19 cellular contexts compared by ENCODE assay signal in the genomic region with DNA sequence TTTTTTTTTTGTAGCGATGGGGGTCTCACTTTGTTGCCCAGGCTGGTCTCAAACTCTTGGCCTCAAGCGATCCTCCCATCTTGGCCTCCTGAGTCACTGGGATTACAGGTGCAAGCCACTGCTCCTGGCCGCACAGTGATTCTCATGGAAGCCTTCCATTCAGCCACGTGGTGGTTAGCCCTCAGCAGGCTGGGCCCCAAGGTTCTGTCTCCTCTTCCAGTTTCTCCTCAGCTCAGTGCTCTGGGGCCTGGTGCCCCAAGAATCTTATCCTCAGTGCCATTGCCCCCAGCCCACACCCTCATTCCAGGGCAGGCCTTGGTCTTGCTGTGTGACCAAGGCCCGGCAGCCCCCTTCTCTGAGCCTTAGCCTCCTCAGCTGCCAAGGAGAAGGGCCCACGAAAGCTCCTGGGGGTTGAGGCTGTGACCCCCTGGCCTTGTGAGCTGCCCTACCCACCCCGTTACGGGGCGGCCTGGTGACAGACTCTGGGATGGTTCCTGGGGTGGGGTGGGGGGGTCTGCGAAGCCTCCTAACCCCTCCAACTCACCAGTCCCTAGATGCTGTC. TPM values are rescaled to one million over a fixed set of nuclear protein-coding genes. Genes with fewer than 3 reads are reported as not detected.
A peak's percentile ranks its signal among the peaks of the same experiment; 100 is the strongest.
DNase-seq lines count a peak whose midpoint lies in the region; ATAC-seq, FAIRE-seq and TF ChIP-seq lines count a peak whose summit lies in the region.
"Had no signal": no experiment of that assay in that cellular context is flagged by ENCODE, and none has a peak within 500 bp of the region (broad histone marks: within the 10 kb centered on the region; RNA-seq: fewer than 3 reads in every experiment).

No MANE protein-coding gene starts in this region.

- ATAC-seq in Right ventricle myocardium inferior: no peak
- ATAC-seq in left cardiac atrium: no peak
- no peak for ATAC-seq in T-helper 17 cell
- no peak for ATAC-seq in HepG2
- no peak for ATAC-seq in HG02885 (IDR thresholded peaks at IDR 0.05; ENCODE audit: poor library complexity, unreplicated experiment)
- ATAC-seq: A549, HCT116, PC-3 had no signal

- no peak overlapping the region for H3K4me3 Mint-ChIP-seq in T-helper 17 cell

- peak overlapping the region; percentile 27 for H3K27ac Mint-ChIP-seq in T-helper 17 cell

- no peaks in the 10 kb centered on the region for H3K36me3 Mint-ChIP-seq in T-helper 17 cell (ENCODE audit: low read depth)

- H3K27me3 ChIP-seq in HepG2 (ENCODE audit: control insufficient read depth in 1 of 2, insufficient read depth in 2 of 2, low read length in 2 of 2): no peaks in the 10 kb centered on the region
- H3K27me3 ChIP-seq in suprapubic skin: no peaks in the 10 kb centered on the region

- CTCF ChIA-PET in HepG2 (lab: Yijun Ruan, JAX; ENCODE audit: low intra/inter-chr PET ratio, low total read pairs): no interaction called here

- TF ChIP-seq EP300 in HepG2 (IDR thresholded peaks at IDR 0.05; ENCODE audit: low read depth in 2 of 2, low read length in 2 of 2) (no peak), HepG2 (CRISPR knock-in tag; IDR thresholded peaks at IDR 0.05; ENCODE audit: borderline replicate concordance) (no peak), suprapubic skin (IDR thresholded peaks at IDR 0.05) (no peak)

- peaks cover 9% of the 10 kb centered on the region for H3K4me1 Mint-ChIP-seq in T-helper 17 cell

- peaks cover 77% of the 10 kb centered on the region for H4K20me1 ChIP-seq in HepG2 (ENCODE audit: insufficient read depth, low read length)

- TF ChIP-seq CTCF in HepG2 (CRISPR knock-in tag; IDR thresholded peaks at IDR 0.05): no peak
- TF ChIP-seq CTCF in suprapubic skin (IDR thresholded peaks at IDR 0.05): no peak

- H3K36me3 ChIP-seq in HepG2 (replicated peaks in 1 of 2; ENCODE audit: control insufficient read depth in 1 of 2, insufficient read depth in 2 of 2, low read length in 2 of 2) (peaks cover 31 to 71% of the 10 kb centered on the region in 2 experiments), suprapubic skin (peaks cover 6% of the 10 kb centered on the region)

- TF ChIP-seq POLR2A in HepG2 (IDR thresholded peaks at IDR 0.05; ENCODE audit: insufficient read depth in 1 of 2, low read depth in 2 of 2, low read length in 2 of 2) (no peak), suprapubic skin (IDR thresholded peaks at IDR 0.05) (no peak)

- in situ Hi-C loops in HepG2 (cut with HindIII; ENCODE audit: extremely low pct_ligation_motif_present, low pct_unique_long_range_greater_than_20kb): no loop called here

- no peak overlapping the region for H3K27ac ChIP-seq in HepG2 (ENCODE audit: extremely low read length, insufficient read depth, low read length)
- H3K27ac ChIP-seq in suprapubic skin: no peak overlapping the region
- H3K27ac ChIP-seq: C4-2B, KMS-11 had no signal

- no peak overlapping the region for H3K9ac ChIP-seq in HepG2 (ENCODE audit: insufficient read depth, low read depth, low read length)
- H3K9ac ChIP-seq: KMS-11 had no signal

- H3K9me3 ChIP-seq in T-helper 17 cell (ENCODE audit: control insufficient read depth, low read length, poor library complexity, severe bottlenecking): no peaks in the 10 kb centered on the region
- no peaks in the 10 kb centered on the region for H3K9me3 ChIP-seq in HepG2 (ENCODE audit: low read length)
- H3K9me3 ChIP-seq in suprapubic skin: no peaks in the 10 kb centered on the region
- H3K9me3 ChIP-seq: A549 had no signal

- TF ChIP-seq RAD21 in HepG2 (CRISPR knock-in tag; IDR thresholded peaks at IDR 0.05): no peak

- peak; percentile 15 for DNase-seq in Right ventricle myocardium inferior (ENCODE audit: missing footprints)
- DNase-seq in left cardiac atrium: no peak
- DNase-seq in T-helper 17 cell: no peak
- DNase-seq in HepG2 (ENCODE audit: low spot score): no peak
- peak; percentile 54 to 60 for DNase-seq in suprapubic skin (ENCODE audit: low spot score in 2 of 2)
- DNase-seq in NCI-H1092 treated with DMSO at 0.1 percent for 48 hours (lab: John Stamatoyannopoulos, UW): no peak
- DNase-seq in activated CD4-positive, alpha-beta T cell treated with anti-CD3 and anti-CD28 coated beads for 1 hour: no peak
- DNase-seq: COR-L47, EL, NCI-H1048, NCI-H146, NCI-H2081, NCI-H82, PC-3 had no signal

- no peak overlapping the region for H2AFZ ChIP-seq in HepG2 (ENCODE audit: low read length)

- FAIRE-seq in HepG2 (lab: Jason Lieb, UNC): no peak
- FAIRE-seq: A549 had no signal

- POLR2A ChIA-PET in HepG2 (lab: Yijun Ruan, JAX): no interaction called here

- peaks cover 58% of the 10 kb centered on the region for H3K79me2 ChIP-seq in HepG2 (ENCODE audit: insufficient read depth, low read length)

- H3K4me3 ChIP-seq in HepG2 (replicated peaks in 1 of 3; ENCODE audit: insufficient read depth in 1 of 3, low read depth in 2 of 3, low read length in 3 of 3) (no peak overlapping the region), suprapubic skin (no peak overlapping the region)
- H3K4me3 ChIP-seq: A549 had no signal

- WGBS in HepG2 (ENCODE audit: low lambda C conversion rate): 92% methylated on average over 7 of the region's 10 CpGs
- WGBS in suprapubic skin: 82% methylated on average over 10 of the region's 10 CpGs

- no peaks in the 10 kb centered on the region for H3K27me3 Mint-ChIP-seq in T-helper 17 cell

- no peak overlapping the region for H3K4me2 ChIP-seq in HepG2 (ENCODE audit: low read depth, low read length)
- H3K4me2 ChIP-seq: A549, KMS-11 had no signal

- no TSS peak for BruUV-seq in HepG2 (replicated peaks; lab: Mats Ljungman, UMichigan)

- H3K4me1 ChIP-seq in HepG2 (ENCODE audit: insufficient read depth, low read length) (no peaks in the 10 kb centered on the region), suprapubic skin (peaks cover 25% of the 10 kb centered on the region)

- intact Hi-C loops in Right ventricle myocardium inferior (cut with DNase I) (no loop called here), left cardiac atrium (cut with DNase I) (no loop called here), HepG2 (cut with micrococcal nuclease; ENCODE audit: unreplicated experiment) (loop anchor here (2.0 kb wide), 1 partner anchor 16 kb away; no protein-coding TSS in a partner anchor)

TF ChIP-seq in HepG2, 621 proteins besides CTCF, POLR2A, EP300 and RAD21 (continues in another document):
- TF ChIP-seq ZNF331 (CRISPR knock-in tag; IDR thresholded peaks at IDR 0.05) (no peak), YY1 (IDR thresholded peaks at IDR 0.05; ENCODE audit: insufficient read depth, insufficient replicate concordance, low read depth, low read length) (no peak), NPAS2 (CRISPR knock-in tag; IDR thresholded peaks at IDR 0.05; ENCODE audit: borderline replicate concordance) (no peak)
- TF ChIP-seq, protein P1, sequence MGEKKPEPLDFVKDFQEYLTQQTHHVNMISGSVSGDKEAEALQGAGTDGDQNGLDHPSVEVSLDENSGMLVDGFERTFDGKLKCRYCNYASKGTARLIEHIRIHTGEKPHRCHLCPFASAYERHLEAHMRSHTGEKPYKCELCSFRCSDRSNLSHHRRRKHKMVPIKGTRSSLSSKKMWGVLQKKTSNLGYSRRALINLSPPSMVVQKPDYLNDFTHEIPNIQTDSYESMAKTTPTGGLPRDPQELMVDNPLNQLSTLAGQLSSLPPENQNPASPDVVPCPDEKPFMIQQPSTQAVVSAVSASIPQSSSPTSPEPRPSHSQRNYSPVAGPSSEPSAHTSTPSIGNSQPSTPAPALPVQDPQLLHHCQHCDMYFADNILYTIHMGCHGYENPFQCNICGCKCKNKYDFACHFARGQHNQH (CRISPR knock-in tag; IDR thresholded peaks at IDR 0.05): no peak

RNA-seq across cellular contexts. Expression of a gene that starts 16.4 kb away (rescaled TPM):
- 6.0 TPM for total RNA-seq in Right ventricle myocardium inferior
- total RNA-seq in left cardiac atrium: 10 to 100 TPM in 1 of 2 donors, 1 to 10 TPM in 1; 9.2 to 10.2 TPM
- total RNA-seq in T-helper 17 cell: 10 to 100 TPM in 1 of 2 donors, 1 to 10 TPM in 1; 6.2 to 22.8 TPM
- 54.7 and 59.7 TPM in 2 replicates for total RNA-seq in HepG2 (2016; rRNA removed; fragmentation: Illumina TruSeq; extraction: Trizol)
- 18.4 and 21.0 TPM in 2 replicates for total RNA-seq in HepG2 (2016; cell fraction: cytosol; rRNA removed; fragmentation: Illumina TruSeq; extraction: Trizol; ENCODE audit: low read depth)
- total RNA-seq in HepG2 (2016; cell fraction: insoluble cytoplasmic fraction; rRNA removed; fragmentation: Illumina TruSeq; extraction: Trizol): 48.2 and 56.8 TPM in 2 replicates
- 25.3 and 30.3 TPM in 2 replicates for total RNA-seq in HepG2 (2016; cell fraction: membrane; rRNA removed; fragmentation: Illumina TruSeq; extraction: Trizol)
- 60.1 and 65.6 TPM in 2 replicates for total RNA-seq in HepG2 (2016; cell fraction: nucleus; rRNA removed; fragmentation: Illumina TruSeq; extraction: Trizol)
- 192 and 229 TPM in 2 replicates for polyA plus RNA-seq in HepG2 (2011; rRNA removed)
- polyA plus RNA-seq in HepG2 (2011; cell fraction: cytosol; rRNA removed): 97.4 and 112 TPM in 2 replicates
- 448 and 459 TPM in 2 replicates for polyA plus RNA-seq in HepG2 (2011; cell fraction: nucleus; rRNA removed)
- polyA plus RNA-seq in HepG2 (2012): 148 and 158 TPM in 2 replicates
- polyA plus RNA-seq in HepG2 (2016; cell fraction: cytosol; fragmentation: Illumina TruSeq; extraction: Trizol; ENCODE audit: low read depth): 3.4 and 4.0 TPM in 2 replicates
- polyA plus RNA-seq in HepG2 (2016; cell fraction: insoluble cytoplasmic fraction; fragmentation: Illumina TruSeq; extraction: Trizol; ENCODE audit: low read depth): 43.5 and 52.9 TPM in 2 replicates
- polyA plus RNA-seq in HepG2 (2016; cell fraction: membrane; fragmentation: Illumina TruSeq; extraction: Trizol; ENCODE audit: low read depth): 13.5 and 16.0 TPM in 2 replicates
- 92.1 and 101 TPM in 2 replicates for polyA plus RNA-seq in HepG2 (2016; cell fraction: nucleus; fragmentation: Illumina TruSeq; extraction: Trizol; ENCODE audit: insufficient read depth, low read depth)
- polyA minus RNA-seq in HepG2 (2011; rRNA and poly(A)+ RNA removed; ENCODE audit: low replicate concordance): 0.87 and 280 TPM in 2 replicates
- polyA minus RNA-seq in HepG2 (2011; cell fraction: cytosol; rRNA and poly(A)+ RNA removed): 92.5 and 127 TPM in 2 replicates
- polyA minus RNA-seq in HepG2 (2011; cell fraction: nucleus; rRNA and poly(A)+ RNA removed): 209 and 267 TPM in 2 replicates
- 10 to 100 TPM; 18.8 to 39.5 (median 26.0) TPM for total RNA-seq in suprapubic skin

Comparison
In these comparisons a context has a peak if more than half of its experiments do, and no peak if none do; other contexts are left out.
1. DNase-seq: peak in Right ventricle myocardium inferior (single experiment) and suprapubic skin (2 of 2); none in left cardiac atrium (single experiment), T-helper 17 cell (0 of 3), HepG2 (single experiment), NCI-H1092 treated with DMSO at 0.1 percent for 48 hours (single experiment) and activated CD4-positive, alpha-beta T cell treated with anti-CD3 and anti-CD28 coated beads for 1 hour (single experiment).